10 cellular contexts compared by ENCODE assay signal in genomic region chr19:2237869-2238153, GRCh38. TPM values are rescaled to one million over a fixed set of nuclear protein-coding genes. Genes with fewer than 3 reads are reported as not detected.
DNase-seq lines count a peak whose midpoint lies in the region; ATAC-seq and TF ChIP-seq lines count a peak whose summit lies in the region.
"Had no signal": no experiment of that assay in that cellular context is flagged by ENCODE, and none has a peak within 500 bp of the region (broad histone marks: within the 10 kb centered on the region; RNA-seq: fewer than 3 reads in every experiment).

No MANE protein-coding gene starts in this region.

- H3K27ac Mint-ChIP-seq in CD4-positive, alpha-beta T cell, result peak overlapping the region; percentile 99
- peak overlapping the region; percentile 98 to 100 for H3K27ac Mint-ChIP-seq in effector memory CD8-positive, alpha-beta T cell

- peak overlapping the region; percentile 99 for H3K9ac ChIP-seq in NT2/D1 (ENCODE audit: insufficient read length, low read depth)

- H3K4me1 ChIP-seq in NT2/D1 (ENCODE audit: insufficient read depth, insufficient read length), result peaks cover 41% of the 10 kb centered on the region
- H3K4me1 ChIP-seq in neutrophil (ENCODE audit: control insufficient read depth in 1 of 2, insufficient read depth in 1 of 2, low read depth in 1 of 2, low read length in 1 of 2), result peaks cover 52 to 60% of the 10 kb centered on the region in 2 experiments

- peaks cover 54% of the 10 kb centered on the region for H3K36me3 Mint-ChIP-seq in CD4-positive, alpha-beta T cell (ENCODE audit: low read depth)
- H3K36me3 Mint-ChIP-seq in effector memory CD8-positive, alpha-beta T cell (ENCODE audit: insufficient read depth), result peaks cover 51% of the 10 kb centered on the region

- H3K9me3 ChIP-seq in CD4-positive, alpha-beta T cell (ENCODE audit: control insufficient read depth, low read length), result no peaks in the 10 kb centered on the region
- no peaks in the 10 kb centered on the region for H3K9me3 ChIP-seq in NT2/D1 (ENCODE audit: insufficient read depth, low read length)
- no peaks in the 10 kb centered on the region for H3K9me3 ChIP-seq in neutrophil

- H3K36me3 ChIP-seq in NT2/D1 (ENCODE audit: insufficient read depth, insufficient read length, low read length), result peaks cover 76% of the 10 kb centered on the region
- peaks cover 13% of the 10 kb centered on the region for H3K36me3 ChIP-seq in neutrophil

- TF ChIP-seq CTCF in CD4-positive, alpha-beta T cell (IDR thresholded peaks at IDR 0.05), result no peak
- TF ChIP-seq CTCF in neutrophil (IDR thresholded peaks at IDR 0.05), result no peak

- H3K4me1 Mint-ChIP-seq in CD4-positive, alpha-beta T cell (ENCODE audit: low read depth), result peaks cover 75% of the 10 kb centered on the region
- H3K4me1 Mint-ChIP-seq in effector memory CD8-positive, alpha-beta T cell (ENCODE audit: low read depth in 2 of 2), result peaks cover 69 to 73% of the 10 kb centered on the region in 2 donors

- peaks cover 4% of the 10 kb centered on the region for H3K27me3 Mint-ChIP-seq in CD4-positive, alpha-beta T cell
- H3K27me3 Mint-ChIP-seq in effector memory CD8-positive, alpha-beta T cell, result no peaks in the 10 kb centered on the region

- intact Hi-C loops in CD4-positive, alpha-beta T cell (cut with DNase I, micrococcal nuclease), result loop anchor here (2.0 to 10.0 kb wide), 8 partner anchors 15 to 377 kb away; partner anchors contain the start of genes BTBD2 (in 1 of the 2) and LMNB2 (in 1 of the 2)

- no peak for DNase-seq in CD4-positive, alpha-beta T cell
- DNase-seq in NT2/D1 (ENCODE audit: low read depth, low spot score) (no peak), glomerular visceral epithelial cell (ENCODE audit: extremely low spot score) (no peak), NCI-H748 (lab: John Stamatoyannopoulos, UW; ENCODE audit: unreplicated experiment) (no peak)
- no peak for DNase-seq in effector memory CD8-positive, alpha-beta T cell

- POLR2A ChIA-PET in CD4-positive, alpha-beta T cell (lab: Charles Lee), result interaction anchor here (0.6 to 5.3 kb wide), 6 partner anchors 15 to 631 kb away, joined by 3 to 103 read pairs (median 28); partner anchors contain the start of gene GADD45B

- H3K9me3 Mint-ChIP-seq in CD4-positive, alpha-beta T cell, result no peaks in the 10 kb centered on the region
- H3K9me3 Mint-ChIP-seq in effector memory CD8-positive, alpha-beta T cell, result no peaks in the 10 kb centered on the region

- peak overlapping the region; percentile 90 for H3K4me3 ChIP-seq in NT2/D1 (ENCODE audit: insufficient read length, low read depth)
- H3K4me3 ChIP-seq in neutrophil (ENCODE audit: low read depth in 1 of 2, low read length in 1 of 2), result peak overlapping the region; percentile 78 to 94

- CTCF ChIA-PET in CD4-positive, alpha-beta T cell (lab: Charles Lee), result interaction anchor here (0.7 to 3.0 kb wide), 7 partner anchors 15 to 82 kb away, joined by 3 to 16 read pairs (median 3); no protein-coding TSS in a partner anchor

- H3K27me3 ChIP-seq in CD4-positive, alpha-beta T cell (ENCODE audit: control insufficient read depth, insufficient read depth, low read length), result no peaks in the 10 kb centered on the region
- H3K27me3 ChIP-seq in NT2/D1 (ENCODE audit: insufficient read depth, insufficient read length) (no peaks in the 10 kb centered on the region), neutrophil (no peaks in the 10 kb centered on the region)

- H3K27ac ChIP-seq in CD4-positive, alpha-beta T cell (ENCODE audit: low read depth, low read length), result peak overlapping the region; percentile 98
- peak overlapping the region; percentile 97 for H3K27ac ChIP-seq in neutrophil

- no peak for ATAC-seq in CD4-positive, alpha-beta T cell (ENCODE audit: poor library complexity)
- ATAC-seq in effector memory CD8-positive, alpha-beta T cell (replicated peaks), result no peak
- no peak for ATAC-seq in GM19397 (IDR thresholded peaks at IDR 0.05; ENCODE audit: unreplicated experiment)
- no peak for ATAC-seq in GM21360 (IDR thresholded peaks at IDR 0.05; ENCODE audit: unreplicated experiment)

- H3K4me3 Mint-ChIP-seq in CD4-positive, alpha-beta T cell, result peak overlapping the region; percentile 85
- peak overlapping the region; percentile 90 to 96 for H3K4me3 Mint-ChIP-seq in effector memory CD8-positive, alpha-beta T cell

RNA-seq across cellular contexts. Expression of gene SF3A2, which starts 1.2 kb away (rescaled TPM):
- total RNA-seq in CD4-positive, alpha-beta T cell, result 100 to 1,000 TPM; 186 to 194 TPM

RNA-seq across cellular contexts. Expression of gene PLEKHJ1, which starts 1.7 kb away (rescaled TPM):
- 10 to 100 TPM; 21.4 to 23.2 TPM for total RNA-seq in CD4-positive, alpha-beta T cell

RNA-seq across cellular contexts. Expression of gene AMH, which starts 11.3 kb away (rescaled TPM):
- total RNA-seq in CD4-positive, alpha-beta T cell, result 1 to 10 TPM; 3.3 to 3.5 TPM

RNA-seq across cellular contexts. Expression of gene JSRP1, which starts 18.4 kb away (rescaled TPM):
- total RNA-seq in CD4-positive, alpha-beta T cell, result under 1 TPM; 0.56 to 0.58 TPM
- total RNA-seq: lung microvascular endothelial cell had no signal

RNA-seq across cellular contexts. Expression of gene PEAK3, which starts 44.2 kb away (rescaled TPM):
- not detected for total RNA-seq in CD4-positive, alpha-beta T cell
- total RNA-seq: HT-29 had no signal
